ENCODE assay signal across 9 cellular contexts in the genomic region with DNA sequence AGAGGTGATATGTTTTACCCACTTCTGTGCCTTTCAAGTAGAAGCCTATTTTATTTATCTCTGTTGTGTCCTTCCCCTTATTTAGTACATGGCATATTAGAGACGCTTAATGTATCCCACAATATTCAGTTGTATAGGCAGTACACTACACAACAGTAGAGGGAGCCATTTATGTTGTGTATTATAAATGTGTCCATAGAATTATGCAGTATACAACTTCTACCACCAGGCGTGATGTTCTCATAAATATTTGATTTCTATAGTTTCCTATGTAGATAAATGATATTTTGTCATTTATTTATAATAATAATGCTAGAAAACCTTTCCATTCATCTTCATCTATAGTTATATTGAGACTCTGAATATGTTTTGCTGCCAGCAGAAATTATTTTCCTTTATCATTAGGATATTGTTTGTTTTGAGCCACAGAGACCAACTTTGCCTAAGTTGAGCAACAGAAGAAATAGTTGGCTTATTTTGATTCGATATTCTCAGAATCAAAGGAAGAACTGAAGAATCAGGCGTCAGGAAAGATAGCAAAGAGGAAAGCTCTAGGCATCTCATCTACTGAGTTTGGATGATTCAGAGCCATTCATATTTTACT.
A peak's percentile ranks its signal among the peaks of the same experiment; 100 is the strongest.
DNase-seq lines count a peak whose midpoint lies in the region; ATAC-seq and FAIRE-seq lines count a peak whose summit lies in the region.
"Had no signal": no experiment of that assay in that cellular context is flagged by ENCODE, and none has a peak within 500 bp of the region (broad histone marks: within the 10 kb centered on the region; RNA-seq: fewer than 3 reads in every experiment).

No MANE protein-coding gene starts in this region.

- H3K79me1 ChIP-seq in mesenchymal stem cell (replicated peaks; ENCODE audit: low read length, poor library complexity, severe bottlenecking): no peaks in the 10 kb centered on the region

- H3K27ac Mint-ChIP-seq in immature natural killer cell: no peak overlapping the region

- H3K4me3 ChIP-seq in mesenchymal stem cell (ENCODE audit: insufficient read depth in 1 of 2, low read depth in 1 of 2, low read length in 2 of 2): no peak overlapping the region
- no peak overlapping the region for H3K4me3 ChIP-seq in small intestine (ENCODE audit: low read depth in 1 of 2, low read length in 2 of 2)
- no peak overlapping the region for H3K4me3 ChIP-seq in right cardiac atrium (ENCODE audit: low read length)

- H3K4me1 ChIP-seq in mesenchymal stem cell (ENCODE audit: control insufficient read depth, insufficient read depth, low read depth, low read length) (no peaks in the 10 kb centered on the region), small intestine (ENCODE audit: control insufficient read depth in 2 of 2, insufficient read depth in 1 of 2, low read depth in 1 of 2, low read length in 1 of 2) (no peaks in the 10 kb centered on the region), right cardiac atrium (ENCODE audit: control insufficient read depth, insufficient read depth, low read length) (no peaks in the 10 kb centered on the region)

- H3K4me1 Mint-ChIP-seq in immature natural killer cell: no peaks in the 10 kb centered on the region

- no peak overlapping the region for H2BK12ac ChIP-seq in mesenchymal stem cell (ENCODE audit: low read length in 2 of 2)

- H3K9ac ChIP-seq in mesenchymal stem cell (ENCODE audit: low read length): no peak overlapping the region

- no peak overlapping the region for H3K4me3 Mint-ChIP-seq in immature natural killer cell

- no peaks in the 10 kb centered on the region for H3K36me3 ChIP-seq in mesenchymal stem cell (ENCODE audit: control insufficient read depth in 1 of 2, insufficient read depth in 2 of 2, low read depth in 1 of 2, low read length in 2 of 2)
- no peaks in the 10 kb centered on the region for H3K36me3 ChIP-seq in small intestine (ENCODE audit: control insufficient read depth in 2 of 2, insufficient read depth in 2 of 2, low read length in 2 of 2)

- no peak overlapping the region for H2AFZ ChIP-seq in mesenchymal stem cell (ENCODE audit: low read depth, low read length)

- no peak overlapping the region for H3K4me2 ChIP-seq in mesenchymal stem cell (ENCODE audit: low read length, poor library complexity, severe bottlenecking)

- intact Hi-C loops in right cardiac atrium (cut with DNase I): no loop called here

- H3K27me3 ChIP-seq in mesenchymal stem cell (ENCODE audit: control insufficient read depth in 1 of 2, insufficient read depth in 1 of 2, low read length in 2 of 2): no peaks in the 10 kb centered on the region
- H3K27me3 ChIP-seq in small intestine (ENCODE audit: control insufficient read depth in 2 of 2, insufficient read depth in 2 of 2, low read length in 2 of 2): no peaks in the 10 kb centered on the region
- H3K27me3 ChIP-seq in right cardiac atrium (ENCODE audit: control insufficient read depth, insufficient read depth): no peaks in the 10 kb centered on the region

- no peak overlapping the region for H4K91ac ChIP-seq in mesenchymal stem cell (ENCODE audit: low read length)

- no peak overlapping the region for H2BK5ac ChIP-seq in mesenchymal stem cell (ENCODE audit: low read depth, low read length, poor library complexity, severe bottlenecking)

- H3K36me3 Mint-ChIP-seq in immature natural killer cell: no peaks in the 10 kb centered on the region

- H3K14ac ChIP-seq in mesenchymal stem cell (ENCODE audit: low read length in 2 of 2): no peak overlapping the region

- ATAC-seq in GM18519 (IDR thresholded peaks at IDR 0.05; ENCODE audit: low FRiP score, unreplicated experiment) (peak; percentile 93), HG03139 (IDR thresholded peaks at IDR 0.05; ENCODE audit: unreplicated experiment) (peak; percentile 84), right cardiac atrium (no peak), GM18520 (IDR thresholded peaks at IDR 0.05; ENCODE audit: unreplicated experiment) (no peak)

- H3K27me3 Mint-ChIP-seq in immature natural killer cell (ENCODE audit: low read depth in 3 of 3): no peaks in the 10 kb centered on the region

- in situ Hi-C loops in SK-MEL-5 (cut with HindIII; ENCODE audit: low pct_unique_long_range_greater_than_20kb, low sequenced_read_pairs): no loop called here

- H3K18ac ChIP-seq in mesenchymal stem cell (ENCODE audit: low read depth in 1 of 2, low read length in 2 of 2): no peak overlapping the region

- H3K9me3 Mint-ChIP-seq in immature natural killer cell: peaks cover 0 to 33% (median 7%) of the 10 kb centered on the region in 6 donors

- FAIRE-seq in small intestine (lab: Jason Lieb, UNC): no peak

- H3K9me3 ChIP-seq in mesenchymal stem cell (ENCODE audit: control insufficient read depth, low read length): no peaks in the 10 kb centered on the region
- no peaks in the 10 kb centered on the region for H3K9me3 ChIP-seq in small intestine (ENCODE audit: control insufficient read depth, low read depth)
- H3K9me3 ChIP-seq in right cardiac atrium (ENCODE audit: control insufficient read depth, low read length): no peaks in the 10 kb centered on the region

- H3K23ac ChIP-seq in mesenchymal stem cell (ENCODE audit: low read length in 2 of 2): no peak overlapping the region

- 100% methylated on average over 1 of the region's 4 CpGs for WGBS in mesenchymal stem cell
- 77 to 82% (median 79%) methylated on average over 4 of the region's 4 CpGs for WGBS in small intestine, 3 donors
- 77% methylated on average over 4 of the region's 4 CpGs for WGBS in right cardiac atrium

- H2BK120ac ChIP-seq in mesenchymal stem cell (ENCODE audit: low read depth, low read length): no peak overlapping the region

- no peak overlapping the region for H4K8ac ChIP-seq in mesenchymal stem cell (ENCODE audit: low read length)

- no peak overlapping the region for H2BK15ac ChIP-seq in mesenchymal stem cell (ENCODE audit: low read depth, poor library complexity, severe bottlenecking)

- no peak overlapping the region for H3K4ac ChIP-seq in mesenchymal stem cell (ENCODE audit: low read depth in 1 of 2, low read length in 2 of 2)

- no peak overlapping the region for H2AK5ac ChIP-seq in mesenchymal stem cell (ENCODE audit: low read length, severe bottlenecking)

- no peak overlapping the region for H3K27ac ChIP-seq in mesenchymal stem cell (ENCODE audit: low read length, poor library complexity, severe bottlenecking)
- H3K27ac ChIP-seq in small intestine (ENCODE audit: low read depth in 1 of 2, low read length in 1 of 2): no peak overlapping the region
- H3K27ac ChIP-seq in right cardiac atrium (ENCODE audit: low read length): no peak overlapping the region

- DNase-seq in SK-MEL-5 (ENCODE audit: low read depth, low spot score) (peak; percentile 71), mesenchymal stem cell (peak; percentile 22), small intestine (no peak), right cardiac atrium (no peak), immature natural killer cell (no peak)
- DNase-seq: activated CD8-positive, alpha-beta memory T cell treated with anti-CD3 and anti-CD28 coated beads, Interleukin-2, amount 50 U/mL, for 48 hours had no signal

Comparison
In these comparisons a context has a peak if more than half of its experiments do, and no peak if none do; other contexts are left out.
1. ATAC-seq: peak in GM18519 (single experiment) and HG03139 (single experiment); none in right cardiac atrium (0 of 2) and GM18520 (single experiment).
2. DNase-seq: peak in SK-MEL-5 (single experiment) and mesenchymal stem cell (single experiment); none in small intestine (single experiment), right cardiac atrium (0 of 3) and immature natural killer cell (0 of 3).